In the genomic region with DNA sequence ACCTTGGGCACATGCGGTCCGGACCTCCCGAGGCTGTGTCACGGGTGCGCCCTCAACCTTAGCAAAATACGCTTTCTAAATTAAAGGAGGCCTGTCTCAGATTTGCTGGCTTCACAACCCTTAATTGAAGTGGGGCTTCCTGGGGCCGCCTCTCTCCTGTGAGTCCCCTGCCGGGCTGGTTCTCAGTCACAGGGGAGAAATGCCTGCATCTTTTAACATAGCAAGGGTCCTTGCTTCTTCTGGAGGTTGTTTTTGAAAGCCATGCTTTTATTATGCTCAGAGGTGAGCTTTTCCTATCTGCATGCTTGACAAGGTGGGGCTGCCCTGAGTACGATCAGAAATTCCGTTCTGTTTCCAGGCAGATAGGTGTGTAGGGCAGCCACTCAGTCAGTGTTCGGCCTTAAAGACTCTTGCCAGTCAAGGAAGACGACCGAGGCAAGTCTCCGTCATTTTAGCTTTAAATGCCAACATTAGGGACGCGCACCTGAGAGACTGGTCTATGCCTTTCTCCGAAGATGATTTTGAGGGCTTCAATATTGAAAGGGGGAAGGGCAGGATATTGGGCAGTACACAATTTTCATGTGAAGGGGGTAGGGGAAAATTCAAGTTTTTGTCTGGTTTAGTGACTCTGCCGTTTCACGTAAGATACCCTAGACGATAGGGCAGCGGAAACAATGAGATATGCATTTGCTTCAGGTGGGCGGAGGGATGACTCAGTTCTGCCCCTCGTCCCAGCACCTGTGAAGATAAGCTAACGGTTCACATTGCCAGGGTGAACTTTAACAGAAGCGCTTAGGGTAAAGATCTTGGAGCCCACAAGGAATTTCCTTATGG, we compare ENCODE assay signal across 10 cellular contexts. TPM values are rescaled to one million over a fixed set of nuclear protein-coding genes. Genes with fewer than 3 reads are reported as not detected.
DNase-seq lines count a peak whose midpoint lies in the region; ATAC-seq and TF ChIP-seq lines count a peak whose summit lies in the region.
"Had no signal": no experiment of that assay in that cellular context is flagged by ENCODE, and none has a peak within 500 bp of the region (broad histone marks: within the 10 kb centered on the region; RNA-seq: fewer than 3 reads in every experiment).

No MANE protein-coding gene starts in this region.

- H3K27me3 Mint-ChIP-seq in endothelial cell (ENCODE audit: unreplicated experiment): peaks cover 10% of the 10 kb centered on the region

- H3K36me3 Mint-ChIP-seq in endothelial cell (ENCODE audit: low read depth, unreplicated experiment): no peaks in the 10 kb centered on the region

- intact Hi-C loops in right cardiac atrium (cut with DNase I): loop anchor here in 2 of 4 donors (5.0 kb wide), 2 partner anchors 93 to 98 kb away; no protein-coding TSS in a partner anchor

- no peak overlapping the region for H3K4me3 Mint-ChIP-seq in endothelial cell (ENCODE audit: unreplicated experiment)

- H3K9me3 Mint-ChIP-seq in endothelial cell (ENCODE audit: unreplicated experiment): no peaks in the 10 kb centered on the region

- H3K27me3 ChIP-seq in right cardiac atrium (ENCODE audit: control insufficient read depth, insufficient read depth): no peaks in the 10 kb centered on the region

- POLR2A ChIA-PET in GM10248 (lab: Yijun Ruan, JAX): interaction anchor here (0.7 to 1.2 kb wide), 2 partner anchors 21 to 96 kb away, joined by 3 read pairs; no protein-coding TSS in a partner anchor

- no peak overlapping the region for H3K27ac ChIP-seq in right cardiac atrium (ENCODE audit: low read length)

- no peaks in the 10 kb centered on the region for H3K4me1 ChIP-seq in right cardiac atrium (ENCODE audit: control insufficient read depth, insufficient read depth, low read length)

- ATAC-seq in right cardiac atrium: no peak

- H3K9me3 ChIP-seq in right cardiac atrium (ENCODE audit: control insufficient read depth, low read length): no peaks in the 10 kb centered on the region

- DNase-seq in GM10248 (ENCODE audit: extremely low spot score) (peak; percentile 70), T-helper 22 cell (ENCODE audit: low read depth) (peak; percentile 36), right cardiac atrium (no peak), AG20443 (ENCODE audit: low spot score) (no peak), DMS53 treated with DMSO at 0.1 percent for 48 hours (lab: John Stamatoyannopoulos, UW; ENCODE audit: unreplicated experiment) (no peak), endothelial cell (ENCODE audit: low spot score) (no peak)
- peak; percentile 87 for DNase-seq in activated naive CD4-positive, alpha-beta T cell treated with anti-CD3 and anti-CD28 coated beads, Interleukin-2, amount 50 U/mL, for 16 hours
- DNase-seq in stimulated activated CD4-positive, alpha-beta T cell treated with anti-CD3 and anti-CD28 coated beads, Interleukin-2, amount 100 ng/mL, for 48 hours: peak; percentile 69 to 71
- DNase-seq: COR-L47, NCI-H1417 treated with DMSO at 0.1 percent for 48 hours had no signal

- TF ChIP-seq CTCF in GM10248 (IDR thresholded peaks at IDR 0.05; ENCODE audit: control extremely low read depth, extremely low read depth, low read depth, missing control alignments) (no peak), endothelial cell (IDR thresholded peaks at IDR 0.05; ENCODE audit: unreplicated experiment) (no peak)

- WGBS in right cardiac atrium: 54% methylated on average over 25 of the region's 25 CpGs

- no peak overlapping the region for H3K27ac Mint-ChIP-seq in endothelial cell (ENCODE audit: unreplicated experiment)

- H3K4me1 Mint-ChIP-seq in endothelial cell (ENCODE audit: unreplicated experiment): no peaks in the 10 kb centered on the region

- H3K4me3 ChIP-seq in right cardiac atrium (ENCODE audit: low read length): no peak overlapping the region

- CTCF ChIA-PET in GM10248 (lab: Yijun Ruan, JAX): interaction anchor here (1.0 to 4.7 kb wide), 10 partner anchors 14 to 105 kb away, joined by 3 to 50 read pairs (median 4); no protein-coding TSS in a partner anchor

RNA-seq across cellular contexts. Expression of a gene that starts 5.5 kb away (rescaled TPM):
- total RNA-seq in right cardiac atrium (10 to 100 TPM in 2 of 4 donors, 1 to 10 TPM in 2; 6.6 to 23.3 (median 10.3) TPM), endothelial cell (ENCODE audit: unreplicated experiment) (18.8 TPM)
- polyA plus RNA-seq in right cardiac atrium: 11.6 TPM

Comparison
In these comparisons a context has a peak if more than half of its experiments do, and no peak if none do; other contexts are left out.
1. DNase-seq: peak in GM10248 (single experiment), T-helper 22 cell (single experiment), activated naive CD4-positive, alpha-beta T cell treated with anti-CD3 and anti-CD28 coated beads, Interleukin-2, amount 50 U/mL, for 16 hours (single experiment) and stimulated activated CD4-positive, alpha-beta T cell treated with anti-CD3 and anti-CD28 coated beads, Interleukin-2, amount 100 ng/mL, for 48 hours (2 of 2); none in right cardiac atrium (0 of 3), AG20443 (single experiment), DMS53 treated with DMSO at 0.1 percent for 48 hours (single experiment) and endothelial cell (single experiment).